ENCODE assay signal across 18 cellular contexts in the genomic region with DNA sequence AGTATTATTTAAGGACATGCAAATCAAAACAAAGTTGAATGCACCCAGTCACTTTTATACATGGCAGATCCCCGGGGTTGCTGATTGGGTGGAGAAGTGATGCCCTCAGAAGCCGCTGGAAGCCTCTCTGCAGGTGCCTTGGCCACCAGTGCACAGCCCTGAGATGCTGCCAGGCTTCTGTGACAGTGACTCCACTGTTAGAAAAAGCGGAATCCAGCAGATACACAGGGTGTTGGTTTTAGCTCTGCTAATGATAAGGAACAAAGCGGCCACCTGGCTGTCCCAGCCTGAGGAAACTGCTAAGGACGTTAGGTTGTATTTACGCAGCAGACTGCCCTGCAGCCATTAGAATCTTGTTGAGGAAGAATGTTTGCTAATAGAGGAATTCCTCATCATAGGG.
A peak's percentile ranks its signal among the peaks of the same experiment; 100 is the strongest.
DNase-seq lines count a peak whose midpoint lies in the region; ATAC-seq lines count a peak whose summit lies in the region.
"Had no signal": no experiment of that assay in that cellular context is flagged by ENCODE, and none has a peak within 500 bp of the region (broad histone marks: within the 10 kb centered on the region; RNA-seq: fewer than 3 reads in every experiment).

No MANE protein-coding gene starts in this region.

- in situ Hi-C loops in KBM-7 (cut with MboI; ENCODE audit: low pct_unique_long_range_greater_than_20kb, low sequenced_read_pairs), result no loop called here

- peak overlapping the region; percentile 20 for H3K27ac ChIP-seq in HUES48 (ENCODE audit: low read depth, low read length)
- H3K27ac ChIP-seq: left lung, PC-9, SK-N-MC had no signal

- H3K4me3 ChIP-seq in HUES48 (ENCODE audit: low read depth, low read length), result no peak overlapping the region
- H3K4me3 ChIP-seq: left lung, PC-9, SK-N-MC had no signal

- no peaks in the 10 kb centered on the region for H3K36me3 ChIP-seq in HUES48 (ENCODE audit: control insufficient read depth, insufficient read depth, low read length)
- H3K36me3 ChIP-seq: left lung had no signal

- H3K27me3 ChIP-seq in HUES48 (ENCODE audit: control insufficient read depth, insufficient read depth, low read length), result no peaks in the 10 kb centered on the region

- no peak overlapping the region for H3K9ac ChIP-seq in HUES48 (ENCODE audit: low read depth, low read length)

- no peaks in the 10 kb centered on the region for H3K9me3 ChIP-seq in HUES48 (ENCODE audit: control insufficient read depth, insufficient read depth, low read length)
- H3K9me3 ChIP-seq: left lung had no signal

- H3K4me1 ChIP-seq in HUES48 (ENCODE audit: control insufficient read depth, insufficient read depth, low read length), result no peaks in the 10 kb centered on the region
- H3K4me1 ChIP-seq: left lung had no signal

- no peak for ATAC-seq in GM21515 (IDR thresholded peaks at IDR 0.05; ENCODE audit: unreplicated experiment)
- ATAC-seq: activated CD8-positive, alpha-beta memory T cell treated with anti-CD3 and anti-CD28 coated beads, Interleukin-2, amount 10 ng/mL, durations not matched to agents 7 days and 5 days; left lung had no signal

- peak; percentile 35 for DNase-seq in RPMI8226
- peak; percentile 82 for DNase-seq in globus pallidus (ENCODE audit: low spot score)
- DNase-seq in putamen (ENCODE audit: low spot score), result peak; percentile 57
- no peak for DNase-seq in NCI-H524 (lab: John Stamatoyannopoulos, UW)
- DNase-seq in KBM-7, result no peak
- DNase-seq: activated CD4-positive, alpha-beta T cell treated with anti-CD3 and anti-CD28 coated beads for 1 hour; activated CD8-positive, alpha-beta memory T cell treated with anti-CD3 and anti-CD28 coated beads, Interleukin-2, amount 10 ng/mL, durations not matched to agents 7 days and 5 days; activated naive CD4-positive, alpha-beta T cell treated with Interleukin-2 at 50 U/mL for 16 hours; Karpas-422; NCI-H1105; NCI-H2171; NCI-H748 treated with DMSO at 0.1 percent for 48 hours; PC-9; stimulated activated CD4-positive, alpha-beta T cell treated with anti-CD3 and anti-CD28 coated beads, Interleukin-2, amount 100 ng/mL, for 48 hours had no signal

Comparison
In these comparisons a context has a peak if more than half of its experiments do, and no peak if none do; other contexts are left out.
1. DNase-seq: peak in RPMI8226 (single experiment), globus pallidus (single experiment) and putamen (single experiment); none in NCI-H524 (0 of 2) and KBM-7 (single experiment).